ENCODE assay signal across 8 cellular contexts in genomic region chr3:64089386-64089785, GRCh38.
DNase-seq lines count a peak whose midpoint lies in the region; TF ChIP-seq lines count a peak whose summit lies in the region.
"Not testable (repeated sequence)": the region's sequence is repeated elsewhere in the genome, so short reads cannot be mapped to it uniquely, and the experiment has no call there.

No MANE protein-coding gene starts in this region.

- H3K4me3 ChIP-seq in ACC112 (ENCODE audit: low read depth, low read length); brain microvascular endothelial cell (ENCODE audit: low read depth, low read length); hepatocyte; mesodermal cell (ENCODE audit: extremely low read depth, insufficient read depth, low read length, poor library complexity, severe bottlenecking); transverse colon: not testable (repeated sequence)

- H3K79me2 ChIP-seq in ACC112 (ENCODE audit: control insufficient read depth, insufficient read depth, low read length, unreplicated experiment); hepatocyte: not testable (repeated sequence)

- not testable (repeated sequence) for H4K20me1 ChIP-seq in hepatocyte (ENCODE audit: insufficient read depth, poor library complexity, severe bottlenecking)

- in situ Hi-C loops in brain microvascular endothelial cell (cut with HindIII; ENCODE audit: low pct_ligation_motif_present, low sequenced_read_pairs); transverse colon (cut with MboI; ENCODE audit: low pct_ligation_motif_present in 1 of 4, low pct_unique_long_range_greater_than_20kb in 1 of 4, low sequenced_read_pairs in 3 of 4): not testable (repeated sequence)

- peak; percentile 34 for DNase-seq in H4 (ENCODE audit: low spot score)
- DNase-seq in NCI-H82 (lab: John Stamatoyannopoulos, UW), result peak; percentile 76
- peak; percentile 28 for DNase-seq in brain microvascular endothelial cell
- peak; percentile 18 for DNase-seq in fibroblast of peridontal ligament (ENCODE audit: extremely low read depth)
- DNase-seq in hepatocyte (ENCODE audit: low spot score), result peak; percentile 36
- DNase-seq in transverse colon, result peak; percentile 17

- not testable (repeated sequence) for TF ChIP-seq POLR2A in transverse colon (IDR thresholded peaks at IDR 0.05)

- H3K27me3 ChIP-seq in ACC112 (ENCODE audit: insufficient read depth, low read length); brain microvascular endothelial cell (replicated peaks); hepatocyte; transverse colon: not testable (repeated sequence)

- not testable (repeated sequence) for H3K9me3 ChIP-seq in hepatocyte (ENCODE audit: low read depth); mesodermal cell (ENCODE audit: control insufficient read depth, low read length); transverse colon

- WGBS in hepatocyte (ENCODE audit: low lambda C conversion rate, missing lambda C conversion rate), result 38% methylated on average over 4 of the region's 4 CpGs
- WGBS in mesodermal cell (ENCODE audit: insufficient coverage in 2 of 2), 2 experiments, result 63 to 80% methylated on average over 3 of the region's 4 CpGs
- 28 to 33% methylated on average over 3 to 4 of the region's 4 CpGs for WGBS in transverse colon (ENCODE audit: low coverage in 1 of 2), 2 donors

- intact Hi-C loops in transverse colon (cut with DNase I; ENCODE audit: low total_unique reads), result loop anchor here (5.0 kb wide), 1 partner anchor 83 kb away; no protein-coding TSS in a partner anchor

- not testable (repeated sequence) for H3K36me3 ChIP-seq in ACC112 (ENCODE audit: insufficient read depth, low read length); brain microvascular endothelial cell (replicated peaks); hepatocyte (replicated peaks; ENCODE audit: insufficient read depth, low read depth); mesodermal cell (ENCODE audit: control insufficient read depth, insufficient read depth, low read length); transverse colon

- H3K4me1 ChIP-seq in ACC112 (ENCODE audit: control insufficient read depth, insufficient read depth, low read length, unreplicated experiment) (peaks cover 22% of the 10 kb centered on the region), hepatocyte (ENCODE audit: insufficient read depth) (peaks cover 14% of the 10 kb centered on the region), mesodermal cell (ENCODE audit: control insufficient read depth, insufficient read depth, low read length, poor library complexity, severe bottlenecking) (peaks cover 45% of the 10 kb centered on the region), transverse colon (peaks cover 0 to 11% (median 0%) of the 10 kb centered on the region in 4 donors)

- H3K27ac ChIP-seq in ACC112 (ENCODE audit: low read depth, low read length) (peak overlapping the region; percentile 23; the same call in 1 of the 2 replicates), hepatocyte (peak overlapping the region; percentile 17), mesodermal cell (ENCODE audit: low read depth, low read length, severe bottlenecking) (peak overlapping the region; percentile 81), transverse colon (peak overlapping the region in 1 of 4 donors; percentile 15)
- H3K27ac ChIP-seq in brain microvascular endothelial cell, result not testable (repeated sequence)

- H3K4me2 ChIP-seq in hepatocyte, result not testable (repeated sequence)

- H3K9me2 ChIP-seq in hepatocyte (replicated peaks; ENCODE audit: insufficient read depth), result not testable (repeated sequence)

- TF ChIP-seq EP300 in transverse colon (IDR thresholded peaks at IDR 0.05; ENCODE audit: low read depth), result not testable (repeated sequence)

- TF ChIP-seq CTCF in brain microvascular endothelial cell (IDR thresholded peaks at IDR 0.05; ENCODE audit: low read depth, low read length, missing control alignments); hepatocyte (IDR thresholded peaks at IDR 0.05; ENCODE audit: poor library complexity); transverse colon (IDR thresholded peaks at IDR 0.05): not testable (repeated sequence)

- H2AFZ ChIP-seq in ACC112 (ENCODE audit: low read length, unreplicated experiment); hepatocyte: not testable (repeated sequence)

Comparison
In these comparisons a context has a peak if more than half of its experiments do, and no peak if none do; other contexts are left out.
1. DNase-seq: peak in every context shown above with its lines; median percentile 76 in NCI-H82; 36 in hepatocyte; 34 in H4; 28 in brain microvascular endothelial cell; 18 in fibroblast of peridontal ligament; 17 in transverse colon.